ENCODE assay signal across 1 cellular context in the genomic region with DNA sequence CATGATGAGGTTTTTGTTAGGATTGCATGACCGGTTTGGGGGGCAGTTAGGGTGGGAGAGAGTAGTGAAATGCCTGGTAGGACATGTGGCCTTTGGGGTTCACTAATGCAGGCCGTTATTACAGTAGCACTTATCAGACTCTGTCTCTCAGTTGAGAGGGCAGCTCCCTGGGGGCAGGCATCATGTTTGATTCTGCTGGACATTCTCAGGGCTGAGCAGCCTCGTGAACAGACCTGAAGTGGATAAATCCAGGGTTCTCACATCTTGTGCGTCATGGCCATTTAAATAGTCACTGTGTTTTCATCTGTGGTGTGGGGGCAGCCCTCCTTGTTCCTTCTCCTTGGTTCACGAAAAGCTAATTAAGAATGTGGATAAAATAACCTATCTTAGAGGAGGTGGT.
TF ChIP-seq lines count a peak whose summit lies in the region.

No MANE protein-coding gene starts in this region.

TF ChIP-seq in GM23338, 12 proteins besides CTCF, POLR2A, EP300 and RAD21 (continued from another document):
- TF ChIP-seq, protein P1, sequence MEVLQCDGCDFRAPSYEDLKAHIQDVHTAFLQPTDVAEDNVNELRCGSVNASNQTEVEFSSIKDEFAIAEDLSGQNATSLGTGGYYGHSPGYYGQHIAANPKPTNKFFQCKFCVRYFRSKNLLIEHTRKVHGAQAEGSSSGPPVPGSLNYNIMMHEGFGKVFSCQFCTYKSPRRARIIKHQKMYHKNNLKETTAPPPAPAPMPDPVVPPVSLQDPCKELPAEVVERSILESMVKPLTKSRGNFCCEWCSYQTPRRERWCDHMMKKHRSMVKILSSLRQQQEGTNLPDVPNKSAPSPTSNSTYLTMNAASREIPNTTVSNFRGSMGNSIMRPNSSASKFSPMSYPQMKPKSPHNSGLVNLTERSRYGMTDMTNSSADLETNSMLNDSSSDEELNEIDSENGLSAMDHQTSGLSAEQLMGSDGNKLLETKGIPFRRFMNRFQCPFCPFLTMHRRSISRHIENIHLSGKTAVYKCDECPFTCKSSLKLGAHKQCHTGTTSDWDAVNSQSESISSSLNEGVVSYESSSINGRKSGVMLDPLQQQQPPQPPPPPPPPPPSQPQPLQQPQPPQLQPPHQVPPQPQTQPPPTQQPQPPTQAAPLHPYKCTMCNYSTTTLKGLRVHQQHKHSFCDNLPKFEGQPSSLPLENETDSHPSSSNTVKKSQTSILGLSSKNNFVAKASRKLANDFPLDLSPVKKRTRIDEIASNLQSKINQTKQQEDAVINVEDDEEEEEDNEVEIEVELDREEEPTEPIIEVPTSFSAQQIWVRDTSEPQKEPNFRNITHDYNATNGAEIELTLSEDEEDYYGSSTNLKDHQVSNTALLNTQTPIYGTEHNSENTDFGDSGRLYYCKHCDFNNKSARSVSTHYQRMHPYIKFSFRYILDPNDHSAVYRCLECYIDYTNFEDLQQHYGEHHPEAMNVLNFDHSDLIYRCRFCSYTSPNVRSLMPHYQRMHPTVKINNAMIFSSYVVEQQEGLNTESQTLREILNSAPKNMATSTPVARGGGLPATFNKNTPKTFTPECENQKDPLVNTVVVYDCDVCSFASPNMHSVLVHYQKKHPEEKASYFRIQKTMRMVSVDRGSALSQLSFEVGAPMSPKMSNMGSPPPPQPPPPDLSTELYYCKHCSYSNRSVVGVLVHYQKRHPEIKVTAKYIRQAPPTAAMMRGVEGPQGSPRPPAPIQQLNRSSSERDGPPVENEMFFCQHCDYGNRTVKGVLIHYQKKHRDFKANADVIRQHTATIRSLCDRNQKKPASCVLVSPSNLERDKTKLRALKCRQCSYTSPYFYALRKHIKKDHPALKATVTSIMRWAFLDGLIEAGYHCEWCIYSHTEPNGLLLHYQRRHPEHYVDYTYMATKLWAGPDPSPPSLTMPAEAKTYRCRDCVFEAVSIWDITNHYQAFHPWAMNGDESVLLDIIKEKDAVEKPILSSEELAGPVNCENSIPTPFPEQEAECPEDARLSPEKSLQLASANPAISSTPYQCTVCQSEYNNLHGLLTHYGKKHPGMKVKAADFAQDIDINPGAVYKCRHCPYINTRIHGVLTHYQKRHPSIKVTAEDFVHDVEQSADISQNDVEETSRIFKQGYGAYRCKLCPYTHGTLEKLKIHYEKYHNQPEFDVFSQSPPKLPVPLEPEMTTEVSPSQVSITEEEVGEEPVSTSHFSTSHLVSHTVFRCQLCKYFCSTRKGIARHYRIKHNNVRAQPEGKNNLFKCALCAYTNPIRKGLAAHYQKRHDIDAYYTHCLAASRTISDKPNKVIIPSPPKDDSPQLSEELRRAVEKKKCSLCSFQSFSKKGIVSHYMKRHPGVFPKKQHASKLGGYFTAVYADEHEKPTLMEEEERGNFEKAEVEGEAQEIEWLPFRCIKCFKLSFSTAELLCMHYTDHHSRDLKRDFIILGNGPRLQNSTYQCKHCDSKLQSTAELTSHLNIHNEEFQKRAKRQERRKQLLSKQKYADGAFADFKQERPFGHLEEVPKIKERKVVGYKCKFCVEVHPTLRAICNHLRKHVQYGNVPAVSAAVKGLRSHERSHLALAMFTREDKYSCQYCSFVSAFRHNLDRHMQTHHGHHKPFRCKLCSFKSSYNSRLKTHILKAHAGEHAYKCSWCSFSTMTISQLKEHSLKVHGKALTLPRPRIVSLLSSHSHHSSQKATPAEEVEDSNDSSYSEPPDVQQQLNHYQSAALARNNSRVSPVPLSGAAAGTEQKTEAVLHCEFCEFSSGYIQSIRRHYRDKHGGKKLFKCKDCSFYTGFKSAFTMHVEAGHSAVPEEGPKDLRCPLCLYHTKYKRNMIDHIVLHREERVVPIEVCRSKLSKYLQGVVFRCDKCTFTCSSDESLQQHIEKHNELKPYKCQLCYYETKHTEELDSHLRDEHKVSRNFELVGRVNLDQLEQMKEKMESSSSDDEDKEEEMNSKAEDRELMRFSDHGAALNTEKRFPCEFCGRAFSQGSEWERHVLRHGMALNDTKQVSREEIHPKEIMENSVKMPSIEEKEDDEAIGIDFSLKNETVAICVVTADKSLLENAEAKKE (CRISPR knock-in tag; IDR thresholded peaks at IDR 0.05), result no peak
- TF ChIP-seq NANOG (IDR thresholded peaks at IDR 0.05; ENCODE audit: borderline replicate concordance) (no peak), POLR2AphosphoS5 (IDR thresholded peaks at IDR 0.05; ENCODE audit: low read depth) (no peak), EZH2 (IDR thresholded peaks at IDR 0.05; ENCODE audit: low read depth, unreplicated experiment) (no peak), CREB1 (CRISPR knock-in tag; IDR thresholded peaks at IDR 0.05; ENCODE audit: low read depth) (no peak)
- TF ChIP-seq, protein P2, sequence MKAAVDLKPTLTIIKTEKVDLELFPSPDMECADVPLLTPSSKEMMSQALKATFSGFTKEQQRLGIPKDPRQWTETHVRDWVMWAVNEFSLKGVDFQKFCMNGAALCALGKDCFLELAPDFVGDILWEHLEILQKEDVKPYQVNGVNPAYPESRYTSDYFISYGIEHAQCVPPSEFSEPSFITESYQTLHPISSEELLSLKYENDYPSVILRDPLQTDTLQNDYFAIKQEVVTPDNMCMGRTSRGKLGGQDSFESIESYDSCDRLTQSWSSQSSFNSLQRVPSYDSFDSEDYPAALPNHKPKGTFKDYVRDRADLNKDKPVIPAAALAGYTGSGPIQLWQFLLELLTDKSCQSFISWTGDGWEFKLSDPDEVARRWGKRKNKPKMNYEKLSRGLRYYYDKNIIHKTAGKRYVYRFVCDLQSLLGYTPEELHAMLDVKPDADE (IDR thresholded peaks at IDR 0.05), result no peak
